8 cellular contexts compared by ENCODE assay signal in the genomic region with DNA sequence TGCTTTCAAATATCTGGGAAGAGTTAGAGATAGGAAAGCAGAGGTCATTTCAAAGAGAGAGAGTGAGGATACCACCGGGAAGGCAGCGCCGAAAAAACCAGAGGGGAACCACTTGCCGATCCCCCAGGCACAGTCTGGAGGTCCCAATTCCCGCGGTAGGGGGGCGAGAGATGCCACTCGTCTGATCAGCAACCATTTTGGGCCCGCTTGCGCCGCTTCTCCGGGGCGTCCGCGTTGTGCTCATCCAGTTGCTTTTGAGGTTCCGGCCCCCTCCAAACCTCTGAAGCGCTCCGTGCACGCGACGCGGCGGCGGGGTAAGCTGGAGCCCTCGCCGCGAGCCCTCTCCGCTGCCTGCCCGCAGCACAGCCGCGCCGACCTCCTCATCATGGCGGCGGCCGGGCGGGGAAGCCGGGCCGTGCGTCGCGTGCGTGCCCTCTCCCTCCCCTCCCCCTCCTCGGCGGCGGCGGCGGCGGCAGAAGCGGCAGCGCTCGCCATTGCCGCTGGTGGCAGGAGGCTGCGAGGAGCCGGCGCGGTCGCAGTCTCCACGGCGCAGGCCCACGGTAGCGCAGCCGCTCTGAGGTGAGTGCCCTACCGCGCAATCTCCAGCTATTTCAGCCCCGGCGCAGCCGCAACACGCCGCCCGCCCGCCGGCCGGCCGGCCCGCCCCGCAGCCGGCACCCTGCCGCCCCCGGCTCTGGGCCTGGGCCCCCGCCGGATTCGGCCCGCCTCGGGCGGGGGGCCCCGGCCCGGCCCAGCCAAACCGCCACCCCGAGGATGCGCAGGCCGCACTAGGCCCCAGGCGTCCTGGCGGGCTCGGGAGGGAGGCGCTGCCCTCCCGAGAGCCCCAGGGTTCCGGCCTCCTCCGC. TPM values are rescaled to one million over a fixed set of nuclear protein-coding genes. Genes with fewer than 3 reads are reported as not detected.
DNase-seq lines count a peak whose midpoint lies in the region; ATAC-seq and TF ChIP-seq lines count a peak whose summit lies in the region.

A gene (plus strand): TSS at position 475 of the 866 bp plus-strand sequence. CDS start 45,632 bp downstream, outside the sequence.

- H3K27ac ChIP-seq in coronary artery, result peak within 1 kb of the TSS; percentile 87 to 92

- peaks cover 27% of the 10 kb centered on the region for H3K36me3 Mint-ChIP-seq in activated CD4-positive, alpha-beta T cell treated with anti-CD3 and anti-CD28 coated beads, Interleukin-2, amount 10 ng/mL, durations not matched to agents 24 days and 14 days (ENCODE audit: low read depth)

- ATAC-seq in GM19025 (IDR thresholded peaks at IDR 0.05; ENCODE audit: low read depth, unreplicated experiment) (peak; percentile 80), HG03342 (IDR thresholded peaks at IDR 0.05; ENCODE audit: unreplicated experiment) (peak; percentile 68), left lobe of liver (peak; percentile 93)

- peak within 1 kb of the TSS; percentile 78 for H3K4me3 ChIP-seq in coronary artery

- peak within 1 kb of the TSS; percentile 95 for H3K27ac Mint-ChIP-seq in activated CD4-positive, alpha-beta T cell treated with anti-CD3 and anti-CD28 coated beads, Interleukin-2, amount 10 ng/mL, durations not matched to agents 24 days and 14 days

- no peaks in the 10 kb centered on the region for H3K27me3 Mint-ChIP-seq in activated CD4-positive, alpha-beta T cell treated with anti-CD3 and anti-CD28 coated beads, Interleukin-2, amount 10 ng/mL, durations not matched to agents 24 days and 14 days

- DNase-seq in Ammon's horn (ENCODE audit: low spot score) (peak; percentile 93), NCI-H510A treated with DMSO at 0.1 percent for 48 hours (lab: John Stamatoyannopoulos, UW) (peak; percentile 55), coronary artery (ENCODE audit: low spot score) (peak; percentile 89), left lobe of liver (ENCODE audit: low spot score) (peak; percentile 93)
- DNase-seq in activated CD4-positive, alpha-beta T cell treated with anti-CD3 and anti-CD28 coated beads, Interleukin-2, amount 10 ng/mL, durations not matched to agents 24 days and 14 days, result peak; percentile 98
- peak; percentile 92 to 93 for DNase-seq in stimulated activated CD4-positive, alpha-beta T cell treated with anti-CD3 and anti-CD28 coated beads, Interleukin-2, amount 100 ng/mL, for 24 hours

- intact Hi-C loops in activated CD4-positive, alpha-beta T cell treated with anti-CD3 and anti-CD28 coated beads, Interleukin-2, amount 10 ng/mL, durations not matched to agents 24 days and 14 days (cut with micrococcal nuclease), result loop anchor here (1.0 to 5.0 kb wide), 7 partner anchors 24 to 341 kb away; a partner anchor contains a TSS

- peaks cover 46% of the 10 kb centered on the region for H3K4me1 Mint-ChIP-seq in activated CD4-positive, alpha-beta T cell treated with anti-CD3 and anti-CD28 coated beads, Interleukin-2, amount 10 ng/mL, durations not matched to agents 24 days and 14 days

- no peak for TF ChIP-seq CTCF in coronary artery (IDR thresholded peaks at IDR 0.05)

- H3K9me3 Mint-ChIP-seq in activated CD4-positive, alpha-beta T cell treated with anti-CD3 and anti-CD28 coated beads, Interleukin-2, amount 10 ng/mL, durations not matched to agents 24 days and 14 days, result no peaks in the 10 kb centered on the region

- H3K4me3 Mint-ChIP-seq in activated CD4-positive, alpha-beta T cell treated with anti-CD3 and anti-CD28 coated beads, Interleukin-2, amount 10 ng/mL, durations not matched to agents 24 days and 14 days, result peak within 1 kb of the TSS; percentile 93

RNA-seq across cellular contexts. Expression of the gene that starts here (rescaled TPM):
- 22.3 and 23.2 TPM in 2 replicates for total RNA-seq in activated CD4-positive, alpha-beta T cell treated with anti-CD3 and anti-CD28 coated beads, Interleukin-2, amount 10 ng/mL, durations not matched to agents 24 days and 14 days
- 4.5 TPM for total RNA-seq in left lobe of liver

Comparison
In these comparisons a context has a peak if more than half of its experiments do, and no peak if none do; other contexts are left out.
1. Peak in every context shown above with its lines: DNase-seq, ATAC-seq, H3K4me3 ChIP-seq and H3K27ac ChIP-seq.